Comparison of ENCODE assay signal across 20 cellular contexts in genomic region chr11:914747-915493, GRCh38. TPM values are rescaled to one million over a fixed set of nuclear protein-coding genes. Genes with fewer than 3 reads are reported as not detected.
DNase-seq lines count a peak whose midpoint lies in the region; ATAC-seq, FAIRE-seq and TF ChIP-seq lines count a peak whose summit lies in the region.
"Had no signal": no experiment of that assay in that cellular context is flagged by ENCODE, and none has a peak within 500 bp of the region (broad histone marks: within the 10 kb centered on the region; RNA-seq: fewer than 3 reads in every experiment).

No MANE protein-coding gene starts in this region.

- peak in 1 of 2 experiments; percentile 56; a peak in 2 of 4 replicates for TF ChIP-seq POLR2A in HepG2 (IDR thresholded peaks at IDR 0.05; ENCODE audit: insufficient read depth in 1 of 2, low read depth in 2 of 2, low read length in 2 of 2)
- no peak for TF ChIP-seq POLR2A in sigmoid colon (IDR thresholded peaks at IDR 0.05)

- POLR2A ChIA-PET in HepG2 (lab: Yijun Ruan, JAX), result interaction anchor here (2.1 kb wide), 1 partner anchor 37 kb away, joined by 10 read pairs; no protein-coding TSS in a partner anchor
- POLR2A ChIA-PET in GM10248 (lab: Yijun Ruan, JAX), result no interaction called here

- DNase-seq in Right ventricle myocardium inferior (ENCODE audit: missing footprints) (peak; percentile 90), cardiac septum (ENCODE audit: low spot score) (no peak), HepG2 (ENCODE audit: low spot score) (peak; percentile 68), sigmoid colon (peak; percentile 87), NCI-H187 treated with DMSO at 0.1 percent for 48 hours (lab: John Stamatoyannopoulos, UW) (no peak), cerebellar nuclear complex (lab: John Stamatoyannopoulos, UW) (no peak), GM10248 (ENCODE audit: extremely low spot score) (no peak), omental fat pad (ENCODE audit: low spot score) (no peak)
- DNase-seq: activated effector memory CD4-positive, alpha-beta T cell treated with Interleukin-2 at 50 U/mL for 16 hours; BE2C; MG63; NCI-H187; NK-92 treated with Interleukin-12 subunit alpha and Interleukin-12 subunit beta, amount 100 ng/mL, for 24 hours; SIG-M5 had no signal

- FAIRE-seq in HepG2 (lab: Jason Lieb, UNC), result peak; percentile 36
- FAIRE-seq: D721Med, endometrium, G401.6, GM12891 had no signal

- BruUV-seq in HepG2 (replicated peaks; lab: Mats Ljungman, UMichigan), result no TSS peak

- H3K79me2 ChIP-seq in HepG2 (ENCODE audit: insufficient read depth, low read length), result peaks cover 9% of the 10 kb centered on the region

- H3K36me3 ChIP-seq in HepG2 (replicated peaks in 1 of 2; ENCODE audit: control insufficient read depth in 1 of 2, insufficient read depth in 2 of 2, low read length in 2 of 2), result no peaks in the 10 kb centered on the region
- no peaks in the 10 kb centered on the region for H3K36me3 ChIP-seq in sigmoid colon
- H3K36me3 ChIP-seq: BE2C, MG63 had no signal

- H3K27ac ChIP-seq in HepG2 (ENCODE audit: extremely low read length, insufficient read depth, low read length), result peak overlapping the region; percentile 82
- H3K27ac ChIP-seq in sigmoid colon, result peak overlapping the region in 3 of 4 donors; percentile 27 to 55 (median 42)
- H3K27ac ChIP-seq: 22Rv1 had no signal

- peak overlapping the region; percentile 46 to 59 (median 46) for H3K4me3 ChIP-seq in HepG2 (replicated peaks in 1 of 3; ENCODE audit: insufficient read depth in 1 of 3, low read depth in 2 of 3, low read length in 3 of 3)
- no peak overlapping the region for H3K4me3 ChIP-seq in sigmoid colon
- H3K4me3 ChIP-seq: MG63 had no signal

- CTCF ChIA-PET in HepG2 (lab: Yijun Ruan, JAX; ENCODE audit: low intra/inter-chr PET ratio, low total read pairs), result no interaction called here
- CTCF ChIA-PET in GM10248 (lab: Yijun Ruan, JAX), result interaction anchor here (1.8 kb wide), 1 partner anchor 10 kb away, joined by 6 read pairs; the partner anchor contains the start of gene AP2A2

- in situ Hi-C loops in HepG2 (cut with HindIII; ENCODE audit: extremely low pct_ligation_motif_present, low pct_unique_long_range_greater_than_20kb), result no loop called here

- TF ChIP-seq CTCF in HepG2 (CRISPR knock-in tag; IDR thresholded peaks at IDR 0.05) (peak; percentile 29; the same call in 1 of the 2 replicates), sigmoid colon (IDR thresholded peaks at IDR 0.05) (no peak), GM10248 (IDR thresholded peaks at IDR 0.05; ENCODE audit: control extremely low read depth, extremely low read depth, low read depth, missing control alignments) (no peak), omental fat pad (IDR thresholded peaks at IDR 0.05) (no peak)

- H3K9ac ChIP-seq in HepG2 (ENCODE audit: insufficient read depth, low read depth, low read length), result peak overlapping the region; percentile 60

- 80% methylated on average over 6 of the region's 21 CpGs for WGBS in HepG2 (ENCODE audit: low lambda C conversion rate)
- 79 to 88% methylated on average over 21 of the region's 21 CpGs for WGBS in sigmoid colon, 2 donors

- TF ChIP-seq EP300 in HepG2 (IDR thresholded peaks at IDR 0.05; ENCODE audit: low read depth in 2 of 2, low read length in 2 of 2) (no peak; a peak in 1 of 4 replicates), HepG2 (CRISPR knock-in tag; IDR thresholded peaks at IDR 0.05; ENCODE audit: borderline replicate concordance) (no peak), sigmoid colon (IDR thresholded peaks at IDR 0.05) (no peak)

- H3K4me1 ChIP-seq in HepG2 (ENCODE audit: insufficient read depth, low read length) (peaks cover 55% of the 10 kb centered on the region), sigmoid colon (peaks cover 0 to 21% (median 15%) of the 10 kb centered on the region in 4 donors)
- H3K4me1 ChIP-seq: BE2C had no signal

- intact Hi-C loops in Right ventricle myocardium inferior (cut with DNase I), result loop anchor here (5.0 kb wide), 1 partner anchor 73 kb away; the partner anchor contains the start of genes POLR2L and TSPAN4
- intact Hi-C loops in cardiac septum (cut with DNase I), result no loop called here
- intact Hi-C loops in HepG2 (cut with micrococcal nuclease; ENCODE audit: unreplicated experiment), result no loop called here
- intact Hi-C loops in sigmoid colon (cut with DNase I), result loop anchor here (5.0 kb wide), 1 partner anchor 68 kb away; no protein-coding TSS in a partner anchor

- ATAC-seq in Right ventricle myocardium inferior, result peak; percentile 42
- ATAC-seq in HepG2, result peak; percentile 28
- ATAC-seq in omental fat pad (ENCODE audit: low FRiP score), result no peak
- ATAC-seq: activated CD4-positive, CD25-positive, alpha-beta regulatory T cell treated with anti-CD3 and anti-CD28 coated beads, Interleukin-2, amount 50 U/mL, for 24 hours had no signal

- H3K4me2 ChIP-seq in HepG2 (ENCODE audit: low read depth, low read length), result peak overlapping the region; percentile 69

- no peak overlapping the region for H2AFZ ChIP-seq in HepG2 (ENCODE audit: low read length)

- H3K9me3 ChIP-seq in HepG2 (ENCODE audit: low read length) (no peaks in the 10 kb centered on the region), sigmoid colon (no peaks in the 10 kb centered on the region)
- H3K9me3 ChIP-seq: BE2C, MG63 had no signal

- no peaks in the 10 kb centered on the region for H4K20me1 ChIP-seq in HepG2 (ENCODE audit: insufficient read depth, low read length)

- no peak; the same call in 1 of the 2 replicates for TF ChIP-seq RAD21 in HepG2 (CRISPR knock-in tag; IDR thresholded peaks at IDR 0.05)

- H3K27me3 ChIP-seq in HepG2 (ENCODE audit: control insufficient read depth in 1 of 2, insufficient read depth in 2 of 2, low read length in 2 of 2) (no peaks in the 10 kb centered on the region; a peak in 1 of 5 replicates), sigmoid colon (no peaks in the 10 kb centered on the region)
- H3K27me3 ChIP-seq: BE2C, MG63 had no signal

TF ChIP-seq in HepG2, 621 proteins besides CTCF, POLR2A, EP300 and RAD21 (continues in another document):
- TF ChIP-seq ZNF274 (CRISPR knock-in tag; IDR thresholded peaks at IDR 0.05) (peak; percentile 71; the same call in 1 of the 2 replicates), ZBTB7A (CRISPR knock-in tag; IDR thresholded peaks at IDR 0.05) (peak; percentile 30; the same call in 1 of the 2 replicates)

RNA-seq across cellular contexts. Expression of gene CHID1, which starts 4.3 kb away (rescaled TPM):
- 49.4 TPM for total RNA-seq in Right ventricle myocardium inferior
- total RNA-seq in cardiac septum, result 63.7 TPM
- total RNA-seq in HepG2 (2016; rRNA removed; fragmentation: Illumina TruSeq; extraction: Trizol), result 39.6 and 65.1 TPM in 2 replicates
- 33.8 and 46.6 TPM in 2 replicates for total RNA-seq in HepG2 (2016; cell fraction: cytosol; rRNA removed; fragmentation: Illumina TruSeq; extraction: Trizol; ENCODE audit: low read depth)
- total RNA-seq in HepG2 (2016; cell fraction: insoluble cytoplasmic fraction; rRNA removed; fragmentation: Illumina TruSeq; extraction: Trizol), result 38.9 and 71.7 TPM in 2 replicates
- 45.9 and 51.6 TPM in 2 replicates for total RNA-seq in HepG2 (2016; cell fraction: membrane; rRNA removed; fragmentation: Illumina TruSeq; extraction: Trizol)
- 60.6 and 61.3 TPM in 2 replicates for total RNA-seq in HepG2 (2016; cell fraction: nucleus; rRNA removed; fragmentation: Illumina TruSeq; extraction: Trizol)
- 93.6 and 102 TPM in 2 replicates for polyA plus RNA-seq in HepG2 (2011; rRNA removed)
- polyA plus RNA-seq in HepG2 (2011; cell fraction: cytosol; rRNA removed), result 113 and 124 TPM in 2 replicates
- 70.7 and 76.1 TPM in 2 replicates for polyA plus RNA-seq in HepG2 (2011; cell fraction: nucleus; rRNA removed)
- polyA plus RNA-seq in HepG2 (2012), result 49.7 and 66.2 TPM in 2 replicates
- polyA plus RNA-seq in HepG2 (2016; cell fraction: cytosol; fragmentation: Illumina TruSeq; extraction: Trizol; ENCODE audit: low read depth), result 34.4 and 49.9 TPM in 2 replicates
- 41.0 and 42.5 TPM in 2 replicates for polyA plus RNA-seq in HepG2 (2016; cell fraction: insoluble cytoplasmic fraction; fragmentation: Illumina TruSeq; extraction: Trizol; ENCODE audit: low read depth)
- 38.3 and 51.4 TPM in 2 replicates for polyA plus RNA-seq in HepG2 (2016; cell fraction: membrane; fragmentation: Illumina TruSeq; extraction: Trizol; ENCODE audit: low read depth)
- 96.7 and 105 TPM in 2 replicates for polyA plus RNA-seq in HepG2 (2016; cell fraction: nucleus; fragmentation: Illumina TruSeq; extraction: Trizol; ENCODE audit: insufficient read depth, low read depth)
- 40.3 and 91.1 TPM in 2 replicates for polyA minus RNA-seq in HepG2 (2011; rRNA and poly(A)+ RNA removed; ENCODE audit: low replicate concordance)
- polyA minus RNA-seq in HepG2 (2011; cell fraction: cytosol; rRNA and poly(A)+ RNA removed), result 32.6 and 33.2 TPM in 2 replicates
- polyA minus RNA-seq in HepG2 (2011; cell fraction: nucleus; rRNA and poly(A)+ RNA removed), result 25.8 and 26.1 TPM in 2 replicates
- 10 to 100 TPM; 45.7 to 52.3 (median 48.0) TPM for total RNA-seq in sigmoid colon
- 10 to 100 TPM; 16.9 to 52.0 (median 18.0) TPM for polyA plus RNA-seq in sigmoid colon
- 10 to 100 TPM; 56.6 to 90.5 (median 79.8) TPM for total RNA-seq in omental fat pad

RNA-seq across cellular contexts. Expression of gene AP2A2, which starts 10.8 kb away (rescaled TPM):
- 51.7 TPM for total RNA-seq in Right ventricle myocardium inferior
- 40.3 TPM for total RNA-seq in cardiac septum
- 25.7 and 25.9 TPM in 2 replicates for total RNA-seq in HepG2 (2016; rRNA removed; fragmentation: Illumina TruSeq; extraction: Trizol)
- total RNA-seq in HepG2 (2016; cell fraction: cytosol; rRNA removed; fragmentation: Illumina TruSeq; extraction: Trizol; ENCODE audit: low read depth), result 22.1 and 25.6 TPM in 2 replicates
- 21.5 and 27.6 TPM in 2 replicates for total RNA-seq in HepG2 (2016; cell fraction: insoluble cytoplasmic fraction; rRNA removed; fragmentation: Illumina TruSeq; extraction: Trizol)
- total RNA-seq in HepG2 (2016; cell fraction: membrane; rRNA removed; fragmentation: Illumina TruSeq; extraction: Trizol), result 26.2 and 26.6 TPM in 2 replicates
- total RNA-seq in HepG2 (2016; cell fraction: nucleus; rRNA removed; fragmentation: Illumina TruSeq; extraction: Trizol), result 26.6 and 31.5 TPM in 2 replicates
- 74.5 and 75.7 TPM in 2 replicates for polyA plus RNA-seq in HepG2 (2011; rRNA removed)
- polyA plus RNA-seq in HepG2 (2011; cell fraction: cytosol; rRNA removed), result 39.6 and 44.6 TPM in 2 replicates
- polyA plus RNA-seq in HepG2 (2011; cell fraction: nucleus; rRNA removed), result 182 and 223 TPM in 2 replicates
- 56.1 and 60.7 TPM in 2 replicates for polyA plus RNA-seq in HepG2 (2012)
- 7.3 and 8.2 TPM in 2 replicates for polyA plus RNA-seq in HepG2 (2016; cell fraction: cytosol; fragmentation: Illumina TruSeq; extraction: Trizol; ENCODE audit: low read depth)
- 31.3 and 36.3 TPM in 2 replicates for polyA plus RNA-seq in HepG2 (2016; cell fraction: insoluble cytoplasmic fraction; fragmentation: Illumina TruSeq; extraction: Trizol; ENCODE audit: low read depth)
- polyA plus RNA-seq in HepG2 (2016; cell fraction: membrane; fragmentation: Illumina TruSeq; extraction: Trizol; ENCODE audit: low read depth), result 16.2 and 21.0 TPM in 2 replicates
- 75.2 and 92.2 TPM in 2 replicates for polyA plus RNA-seq in HepG2 (2016; cell fraction: nucleus; fragmentation: Illumina TruSeq; extraction: Trizol; ENCODE audit: insufficient read depth, low read depth)
- 90.1 and 145 TPM in 2 replicates for polyA minus RNA-seq in HepG2 (2011; rRNA and poly(A)+ RNA removed; ENCODE audit: low replicate concordance)
- polyA minus RNA-seq in HepG2 (2011; cell fraction: cytosol; rRNA and poly(A)+ RNA removed), result 78.0 and 102 TPM in 2 replicates
- 65.8 and 74.2 TPM in 2 replicates for polyA minus RNA-seq in HepG2 (2011; cell fraction: nucleus; rRNA and poly(A)+ RNA removed)
- total RNA-seq in sigmoid colon, result 10 to 100 TPM; 42.6 to 78.4 (median 53.1) TPM
- polyA plus RNA-seq in sigmoid colon, result 10 to 100 TPM; 21.0 to 47.0 (median 31.4) TPM
- 100 to 1,000 TPM in 2 of 4 donors, 10 to 100 TPM in 2; 68.4 to 126 (median 99.2) TPM for total RNA-seq in omental fat pad

Comparison
In these comparisons a context has a peak if more than half of its experiments do, and no peak if none do; other contexts are left out.
1. DNase-seq: peak in Right ventricle myocardium inferior (single experiment), HepG2 (single experiment) and sigmoid colon (single experiment); none in cardiac septum (single experiment), NCI-H187 treated with DMSO at 0.1 percent for 48 hours (single experiment), cerebellar nuclear complex (0 of 2), GM10248 (single experiment) and omental fat pad (single experiment).
2. intact Hi-C loops: an anchor here in Right ventricle myocardium inferior (5.0 kb wide) and sigmoid colon (5.0 kb wide); none called in cardiac septum and HepG2.
3. H3K4me3 ChIP-seq: peak in HepG2 (3 of 3); none in sigmoid colon (0 of 4).